1 cellular context compared by ENCODE assay signal in the genomic region with DNA sequence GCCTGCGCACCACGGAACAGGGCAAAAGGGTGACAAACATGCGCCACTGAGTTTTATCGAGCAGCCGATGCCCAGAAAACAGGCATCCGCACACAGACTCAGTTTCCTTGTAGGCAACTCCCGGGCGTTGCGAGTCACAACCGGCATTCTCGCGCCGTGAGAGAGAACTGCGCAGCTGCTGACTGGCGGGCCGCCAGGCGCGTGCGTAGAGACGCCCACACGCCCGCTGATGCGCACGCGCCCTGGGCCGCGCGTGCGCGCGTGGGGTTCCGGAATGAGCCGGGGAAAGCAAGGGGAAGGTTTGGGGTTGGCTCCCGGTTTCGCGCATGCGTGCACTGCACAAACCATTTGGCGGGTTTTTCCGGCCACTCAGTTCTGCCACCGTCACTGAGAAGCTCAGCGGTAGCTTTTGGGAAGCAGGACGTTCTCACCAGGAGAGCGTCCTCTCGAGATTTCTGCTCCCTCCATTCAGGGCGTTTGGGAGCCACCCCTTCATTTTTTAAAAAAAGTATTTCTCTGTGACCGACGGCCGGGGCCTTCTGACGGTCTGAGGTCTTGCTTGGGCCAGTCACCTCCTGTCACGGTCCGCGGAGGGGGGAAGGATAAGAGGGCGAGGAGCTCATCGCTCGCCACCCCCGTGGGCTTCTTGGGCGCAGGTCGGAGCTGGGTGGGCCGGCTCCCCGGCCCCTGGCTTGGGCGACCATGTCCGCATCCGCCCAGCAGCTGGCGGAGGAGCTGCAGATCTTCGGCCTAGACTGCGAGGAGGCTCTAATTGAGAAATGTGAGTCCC.
TF ChIP-seq lines count a peak whose summit lies in the region.

TSS of gene POLA2 (plus strand) at position 372 of the 790 bp plus-strand sequence. CDS start at position 703, 331 bp downstream.

TF ChIP-seq in HepG2, 621 proteins besides CTCF, POLR2A, EP300 and RAD21 (continued from another document and continues in another):
- TF ChIP-seq, protein P1, sequence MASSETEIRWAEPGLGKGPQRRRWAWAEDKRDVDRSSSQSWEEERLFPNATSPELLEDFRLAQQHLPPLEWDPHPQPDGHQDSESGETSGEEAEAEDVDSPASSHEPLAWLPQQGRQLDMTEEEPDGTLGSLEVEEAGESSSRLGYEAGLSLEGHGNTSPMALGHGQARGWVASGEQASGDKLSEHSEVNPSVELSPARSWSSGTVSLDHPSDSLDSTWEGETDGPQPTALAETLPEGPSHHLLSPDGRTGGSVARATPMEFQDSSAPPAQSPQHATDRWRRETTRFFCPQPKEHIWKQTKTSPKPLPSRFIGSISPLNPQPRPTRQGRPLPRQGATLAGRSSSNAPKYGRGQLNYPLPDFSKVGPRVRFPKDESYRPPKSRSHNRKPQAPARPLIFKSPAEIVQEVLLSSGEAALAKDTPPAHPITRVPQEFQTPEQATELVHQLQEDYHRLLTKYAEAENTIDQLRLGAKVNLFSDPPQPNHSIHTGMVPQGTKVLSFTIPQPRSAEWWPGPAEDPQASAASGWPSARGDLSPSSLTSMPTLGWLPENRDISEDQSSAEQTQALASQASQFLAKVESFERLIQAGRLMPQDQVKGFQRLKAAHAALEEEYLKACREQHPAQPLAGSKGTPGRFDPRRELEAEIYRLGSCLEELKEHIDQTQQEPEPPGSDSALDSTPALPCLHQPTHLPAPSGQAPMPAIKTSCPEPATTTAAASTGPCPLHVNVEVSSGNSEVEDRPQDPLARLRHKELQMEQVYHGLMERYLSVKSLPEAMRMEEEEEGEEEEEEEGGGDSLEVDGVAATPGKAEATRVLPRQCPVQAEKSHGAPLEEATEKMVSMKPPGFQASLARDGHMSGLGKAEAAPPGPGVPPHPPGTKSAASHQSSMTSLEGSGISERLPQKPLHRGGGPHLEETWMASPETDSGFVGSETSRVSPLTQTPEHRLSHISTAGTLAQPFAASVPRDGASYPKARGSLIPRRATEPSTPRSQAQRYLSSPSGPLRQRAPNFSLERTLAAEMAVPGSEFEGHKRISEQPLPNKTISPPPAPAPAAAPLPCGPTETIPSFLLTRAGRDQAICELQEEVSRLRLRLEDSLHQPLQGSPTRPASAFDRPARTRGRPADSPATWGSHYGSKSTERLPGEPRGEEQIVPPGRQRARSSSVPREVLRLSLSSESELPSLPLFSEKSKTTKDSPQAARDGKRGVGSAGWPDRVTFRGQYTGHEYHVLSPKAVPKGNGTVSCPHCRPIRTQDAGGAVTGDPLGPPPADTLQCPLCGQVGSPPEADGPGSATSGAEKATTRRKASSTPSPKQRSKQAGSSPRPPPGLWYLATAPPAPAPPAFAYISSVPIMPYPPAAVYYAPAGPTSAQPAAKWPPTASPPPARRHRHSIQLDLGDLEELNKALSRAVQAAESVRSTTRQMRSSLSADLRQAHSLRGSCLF (CRISPR knock-in tag; IDR thresholded peaks at IDR 0.05; ENCODE audit: borderline replicate concordance), result no peak
- TF ChIP-seq ZBTB20 (CRISPR knock-in tag; IDR thresholded peaks at IDR 0.05; ENCODE audit: borderline replicate concordance, low read depth), result no peak; the same call in 1 of the 2 replicates
- TF ChIP-seq SAP130 (CRISPR knock-in tag; IDR thresholded peaks at IDR 0.05; ENCODE audit: low read depth), result peak; percentile 82
- TF ChIP-seq FLYWCH1 (CRISPR knock-in tag; IDR thresholded peaks at IDR 0.05), result no peak
- no peak for TF ChIP-seq SRSF1 (optimal IDR thresholded peaks at IDR 0.05; ENCODE audit: low read depth, low read length)
- TF ChIP-seq, protein P2, sequence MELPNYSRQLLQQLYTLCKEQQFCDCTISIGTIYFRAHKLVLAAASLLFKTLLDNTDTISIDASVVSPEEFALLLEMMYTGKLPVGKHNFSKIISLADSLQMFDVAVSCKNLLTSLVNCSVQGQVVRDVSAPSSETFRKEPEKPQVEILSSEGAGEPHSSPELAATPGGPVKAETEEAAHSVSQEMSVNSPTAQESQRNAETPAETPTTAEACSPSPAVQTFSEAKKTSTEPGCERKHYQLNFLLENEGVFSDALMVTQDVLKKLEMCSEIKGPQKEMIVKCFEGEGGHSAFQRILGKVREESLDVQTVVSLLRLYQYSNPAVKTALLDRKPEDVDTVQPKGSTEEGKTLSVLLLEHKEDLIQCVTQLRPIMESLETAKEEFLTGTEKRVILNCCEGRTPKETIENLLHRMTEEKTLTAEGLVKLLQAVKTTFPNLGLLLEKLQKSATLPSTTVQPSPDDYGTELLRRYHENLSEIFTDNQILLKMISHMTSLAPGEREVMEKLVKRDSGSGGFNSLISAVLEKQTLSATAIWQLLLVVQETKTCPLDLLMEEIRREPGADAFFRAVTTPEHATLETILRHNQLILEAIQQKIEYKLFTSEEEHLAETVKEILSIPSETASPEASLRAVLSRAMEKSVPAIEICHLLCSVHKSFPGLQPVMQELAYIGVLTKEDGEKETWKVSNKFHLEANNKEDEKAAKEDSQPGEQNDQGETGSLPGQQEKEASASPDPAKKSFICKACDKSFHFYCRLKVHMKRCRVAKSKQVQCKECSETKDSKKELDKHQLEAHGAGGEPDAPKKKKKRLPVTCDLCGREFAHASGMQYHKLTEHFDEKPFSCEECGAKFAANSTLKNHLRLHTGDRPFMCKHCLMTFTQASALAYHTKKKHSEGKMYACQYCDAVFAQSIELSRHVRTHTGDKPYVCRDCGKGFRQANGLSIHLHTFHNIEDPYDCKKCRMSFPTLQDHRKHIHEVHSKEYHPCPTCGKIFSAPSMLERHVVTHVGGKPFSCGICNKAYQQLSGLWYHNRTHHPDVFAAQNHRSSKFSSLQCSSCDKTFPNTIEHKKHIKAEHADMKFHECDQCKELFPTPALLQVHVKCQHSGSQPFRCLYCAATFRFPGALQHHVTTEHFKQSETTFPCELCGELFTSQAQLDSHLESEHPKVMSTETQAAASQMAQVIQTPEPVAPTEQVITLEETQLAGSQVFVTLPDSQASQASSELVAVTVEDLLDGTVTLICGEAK (IDR thresholded peaks at IDR 0.05), result no peak
- TF ChIP-seq, protein P2 (CRISPR knock-in tag; IDR thresholded peaks at IDR 0.05), result peak; percentile 29; the same call in 1 of the 2 replicates
- TF ChIP-seq ELF3 (CRISPR knock-in tag; IDR thresholded peaks at IDR 0.05), result 0 out of 2 replicates have a peak, but pooled peaks have one; percentile 30
- peak; percentile 38; the same call in 1 of the 2 replicates for TF ChIP-seq CSRNP1 (CRISPR knock-in tag; IDR thresholded peaks at IDR 0.05)
- TF ChIP-seq RFX1 (IDR thresholded peaks at IDR 0.05), result no peak
- TF ChIP-seq HNRNPUL1 (IDR thresholded peaks at IDR 0.05; ENCODE audit: low read depth, low read length), result no peak
- TF ChIP-seq TOE1 (CRISPR knock-in tag; IDR thresholded peaks at IDR 0.05), result no peak
- no peak for TF ChIP-seq ZNF367 (CRISPR knock-in tag; IDR thresholded peaks at IDR 0.05; ENCODE audit: borderline replicate concordance)
- peak; percentile 6; the same call in 1 of the 2 replicates for TF ChIP-seq CREM (IDR thresholded peaks at IDR 0.05)
- no peak for TF ChIP-seq CREM (CRISPR knock-in tag; IDR thresholded peaks at IDR 0.05)
- no peak for TF ChIP-seq ARHGAP35 (CRISPR knock-in tag; IDR thresholded peaks at IDR 0.05; ENCODE audit: borderline replicate concordance)
- TF ChIP-seq TEAD2 (CRISPR knock-in tag; IDR thresholded peaks at IDR 0.05), result no peak
- TF ChIP-seq ZNF431 (CRISPR knock-in tag; IDR thresholded peaks at IDR 0.05; ENCODE audit: borderline replicate concordance, low read depth), result no peak
- TF ChIP-seq ZNF709 (CRISPR knock-in tag; IDR thresholded peaks at IDR 0.05), result no peak; the same call in 1 of the 2 replicates
- TF ChIP-seq ZNF737 (CRISPR knock-in tag; IDR thresholded peaks at IDR 0.05; ENCODE audit: borderline replicate concordance), result no peak
- TF ChIP-seq ZSCAN21 (CRISPR knock-in tag; IDR thresholded peaks at IDR 0.05; ENCODE audit: borderline replicate concordance), result no peak
- no peak for TF ChIP-seq THAP7 (CRISPR knock-in tag; IDR thresholded peaks at IDR 0.05)
- peak; percentile 77; the same call in 1 of the 2 replicates for TF ChIP-seq GABPB1 (CRISPR knock-in tag; IDR thresholded peaks at IDR 0.05)
- TF ChIP-seq, protein P3, sequence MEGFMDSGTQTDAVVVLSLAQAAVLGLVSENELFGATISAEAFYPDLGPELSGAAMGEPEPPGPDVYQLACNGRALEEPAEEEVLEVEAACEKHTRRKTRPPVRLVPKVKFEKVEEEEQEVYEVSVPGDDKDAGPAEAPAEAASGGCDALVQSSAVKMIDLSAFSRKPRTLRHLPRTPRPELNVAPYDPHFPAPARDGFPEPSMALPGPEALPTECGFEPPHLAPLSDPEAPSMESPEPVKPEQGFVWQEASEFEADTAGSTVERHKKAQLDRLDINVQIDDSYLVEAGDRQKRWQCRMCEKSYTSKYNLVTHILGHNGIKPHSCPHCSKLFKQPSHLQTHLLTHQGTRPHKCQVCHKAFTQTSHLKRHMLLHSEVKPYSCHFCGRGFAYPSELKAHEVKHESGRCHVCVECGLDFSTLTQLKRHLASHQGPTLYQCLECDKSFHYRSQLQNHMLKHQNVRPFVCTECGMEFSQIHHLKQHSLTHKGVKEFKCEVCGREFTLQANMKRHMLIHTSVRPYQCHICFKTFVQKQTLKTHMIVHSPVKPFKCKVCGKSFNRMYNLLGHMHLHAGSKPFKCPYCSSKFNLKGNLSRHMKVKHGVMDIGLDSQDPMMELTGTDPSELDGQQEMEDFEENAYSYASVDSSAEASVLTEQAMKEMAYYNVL (CRISPR knock-in tag; IDR thresholded peaks at IDR 0.05; ENCODE audit: borderline replicate concordance), result peak; percentile 28; the same call in 1 of the 2 replicates
- no peak for TF ChIP-seq SETDB1 (CRISPR knock-in tag; IDR thresholded peaks at IDR 0.05; ENCODE audit: borderline replicate concordance)
- peak; percentile 88 for TF ChIP-seq PHF20 (CRISPR knock-in tag; IDR thresholded peaks at IDR 0.05)
- TF ChIP-seq ZKSCAN1 (IDR thresholded peaks at IDR 0.05; ENCODE audit: low read length), result no peak
- no peak for TF ChIP-seq ZSCAN20 (CRISPR knock-in tag; IDR thresholded peaks at IDR 0.05; ENCODE audit: borderline replicate concordance)
- TF ChIP-seq, protein P4, sequence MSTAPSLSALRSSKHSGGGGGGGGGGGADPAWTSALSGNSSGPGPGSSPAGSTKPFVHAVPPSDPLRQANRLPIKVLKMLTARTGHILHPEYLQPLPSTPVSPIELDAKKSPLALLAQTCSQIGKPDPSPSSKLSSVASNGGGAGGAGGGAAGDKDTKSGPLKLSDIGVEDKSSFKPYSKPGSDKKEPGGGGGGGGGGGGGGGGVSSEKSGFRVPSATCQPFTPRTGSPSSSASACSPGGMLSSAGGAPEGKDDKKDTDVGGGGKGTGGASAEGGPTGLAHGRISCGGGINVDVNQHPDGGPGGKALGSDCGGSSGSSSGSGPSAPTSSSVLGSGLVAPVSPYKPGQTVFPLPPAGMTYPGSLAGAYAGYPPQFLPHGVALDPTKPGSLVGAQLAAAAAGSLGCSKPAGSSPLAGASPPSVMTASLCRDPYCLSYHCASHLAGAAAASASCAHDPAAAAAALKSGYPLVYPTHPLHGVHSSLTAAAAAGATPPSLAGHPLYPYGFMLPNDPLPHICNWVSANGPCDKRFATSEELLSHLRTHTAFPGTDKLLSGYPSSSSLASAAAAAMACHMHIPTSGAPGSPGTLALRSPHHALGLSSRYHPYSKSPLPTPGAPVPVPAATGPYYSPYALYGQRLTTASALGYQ (CRISPR knock-in tag; IDR thresholded peaks at IDR 0.05), result no peak
- 0 out of 2 replicates have a peak, but pooled peaks have one; percentile 35 for TF ChIP-seq ZZZ3 (CRISPR knock-in tag; IDR thresholded peaks at IDR 0.05; ENCODE audit: borderline replicate concordance)
- TF ChIP-seq ZNF383 (CRISPR knock-in tag; IDR thresholded peaks at IDR 0.05; ENCODE audit: borderline replicate concordance), result no peak
